1 cellular context compared by ENCODE assay signal in the genomic region with DNA sequence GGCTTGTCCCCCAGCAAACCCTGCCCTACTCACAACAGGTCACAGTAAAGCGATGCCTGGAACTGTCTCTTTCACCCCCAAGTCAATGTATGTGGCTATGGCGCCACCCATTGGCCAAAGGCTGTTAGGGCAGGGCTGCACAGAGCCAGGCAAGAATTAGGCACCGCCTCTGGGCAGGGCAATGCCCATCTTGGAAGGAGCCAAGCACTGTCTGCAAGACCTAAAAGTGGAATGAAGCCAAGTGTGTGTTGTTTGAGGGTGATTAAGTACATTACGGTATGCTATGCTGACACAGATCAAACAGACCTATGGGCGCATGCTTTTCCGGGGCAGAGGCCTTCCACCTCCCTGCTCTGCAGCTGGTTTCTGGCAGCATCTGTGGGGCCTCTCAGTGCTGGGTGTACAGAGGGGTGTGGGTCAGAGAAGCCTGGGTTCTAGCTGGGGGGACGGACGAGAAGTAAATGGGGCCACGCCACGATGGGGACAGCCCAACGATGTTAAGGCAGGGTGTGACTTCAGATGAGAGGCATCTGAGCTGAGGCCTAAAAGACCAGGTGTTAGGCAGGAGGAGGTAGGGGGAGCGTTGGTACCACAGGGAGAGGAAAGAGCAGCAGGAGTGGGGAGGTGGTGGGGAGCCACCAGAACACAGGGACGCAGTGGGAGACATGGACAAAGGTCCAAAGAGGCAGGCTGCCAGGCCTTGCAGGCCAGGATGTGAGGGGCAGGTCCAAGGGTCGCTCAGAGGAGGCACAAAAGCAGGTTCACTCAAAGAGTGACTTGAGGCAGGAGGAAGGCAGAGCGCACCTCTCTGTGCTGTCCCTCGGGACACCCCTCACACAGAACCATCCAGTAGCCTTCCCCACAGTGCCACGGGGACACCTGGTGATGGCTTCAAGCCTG.
TF ChIP-seq lines count a peak whose summit lies in the region.

No MANE protein-coding gene starts in this region.

TF ChIP-seq in HepG2, 621 proteins besides CTCF, POLR2A, EP300 and RAD21 (continued from another document and continues in another):
- TF ChIP-seq, protein P1, sequence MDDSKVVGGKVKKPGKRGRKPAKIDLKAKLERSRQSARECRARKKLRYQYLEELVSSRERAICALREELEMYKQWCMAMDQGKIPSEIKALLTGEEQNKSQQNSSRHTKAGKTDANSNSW (CRISPR knock-in tag; IDR thresholded peaks at IDR 0.05; ENCODE audit: borderline replicate concordance) = no peak
- no peak for TF ChIP-seq NCOR1 (IDR thresholded peaks at IDR 0.05; ENCODE audit: borderline replicate concordance, low read length)
- no peak for TF ChIP-seq ARNT2 (CRISPR knock-in tag; IDR thresholded peaks at IDR 0.05; ENCODE audit: low read depth)
- no peak for TF ChIP-seq ZNF180 (CRISPR knock-in tag; IDR thresholded peaks at IDR 0.05; ENCODE audit: borderline replicate concordance, low read depth)
- TF ChIP-seq FOXC1 (CRISPR knock-in tag; IDR thresholded peaks at IDR 0.05; ENCODE audit: borderline replicate concordance) = no peak
- TF ChIP-seq, protein P2, sequence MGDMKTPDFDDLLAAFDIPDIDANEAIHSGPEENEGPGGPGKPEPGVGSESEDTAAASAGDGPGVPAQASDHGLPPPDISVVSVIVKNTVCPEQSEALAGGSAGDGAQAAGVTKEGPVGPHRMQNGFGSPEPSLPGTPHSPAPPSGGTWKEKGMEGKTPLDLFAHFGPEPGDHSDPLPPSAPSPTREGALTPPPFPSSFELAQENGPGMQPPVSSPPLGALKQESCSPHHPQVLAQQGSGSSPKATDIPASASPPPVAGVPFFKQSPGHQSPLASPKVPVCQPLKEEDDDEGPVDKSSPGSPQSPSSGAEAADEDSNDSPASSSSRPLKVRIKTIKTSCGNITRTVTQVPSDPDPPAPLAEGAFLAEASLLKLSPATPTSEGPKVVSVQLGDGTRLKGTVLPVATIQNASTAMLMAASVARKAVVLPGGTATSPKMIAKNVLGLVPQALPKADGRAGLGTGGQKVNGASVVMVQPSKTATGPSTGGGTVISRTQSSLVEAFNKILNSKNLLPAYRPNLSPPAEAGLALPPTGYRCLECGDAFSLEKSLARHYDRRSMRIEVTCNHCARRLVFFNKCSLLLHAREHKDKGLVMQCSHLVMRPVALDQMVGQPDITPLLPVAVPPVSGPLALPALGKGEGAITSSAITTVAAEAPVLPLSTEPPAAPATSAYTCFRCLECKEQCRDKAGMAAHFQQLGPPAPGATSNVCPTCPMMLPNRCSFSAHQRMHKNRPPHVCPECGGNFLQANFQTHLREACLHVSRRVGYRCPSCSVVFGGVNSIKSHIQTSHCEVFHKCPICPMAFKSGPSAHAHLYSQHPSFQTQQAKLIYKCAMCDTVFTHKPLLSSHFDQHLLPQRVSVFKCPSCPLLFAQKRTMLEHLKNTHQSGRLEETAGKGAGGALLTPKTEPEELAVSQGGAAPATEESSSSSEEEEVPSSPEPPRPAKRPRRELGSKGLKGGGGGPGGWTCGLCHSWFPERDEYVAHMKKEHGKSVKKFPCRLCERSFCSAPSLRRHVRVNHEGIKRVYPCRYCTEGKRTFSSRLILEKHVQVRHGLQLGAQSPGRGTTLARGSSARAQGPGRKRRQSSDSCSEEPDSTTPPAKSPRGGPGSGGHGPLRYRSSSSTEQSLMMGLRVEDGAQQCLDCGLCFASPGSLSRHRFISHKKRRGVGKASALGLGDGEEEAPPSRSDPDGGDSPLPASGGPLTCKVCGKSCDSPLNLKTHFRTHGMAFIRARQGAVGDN (CRISPR knock-in tag; IDR thresholded peaks at IDR 0.05) = peak; percentile 66
- TF ChIP-seq, protein P3, sequence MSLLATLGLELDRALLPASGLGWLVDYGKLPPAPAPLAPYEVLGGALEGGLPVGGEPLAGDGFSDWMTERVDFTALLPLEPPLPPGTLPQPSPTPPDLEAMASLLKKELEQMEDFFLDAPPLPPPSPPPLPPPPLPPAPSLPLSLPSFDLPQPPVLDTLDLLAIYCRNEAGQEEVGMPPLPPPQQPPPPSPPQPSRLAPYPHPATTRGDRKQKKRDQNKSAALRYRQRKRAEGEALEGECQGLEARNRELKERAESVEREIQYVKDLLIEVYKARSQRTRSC (CRISPR knock-in tag; IDR thresholded peaks at IDR 0.05; ENCODE audit: low read depth) = no peak
- TF ChIP-seq SUZ12 (IDR thresholded peaks at IDR 0.05; ENCODE audit: low read depth, low read length) = no peak
- no peak for TF ChIP-seq ZNF136 (CRISPR knock-in tag; IDR thresholded peaks at IDR 0.05; ENCODE audit: low read depth)
- TF ChIP-seq MIER2 (CRISPR knock-in tag; IDR thresholded peaks at IDR 0.05) = peak; percentile 62; the same call in 1 of the 2 replicates
- TF ChIP-seq, protein P4, sequence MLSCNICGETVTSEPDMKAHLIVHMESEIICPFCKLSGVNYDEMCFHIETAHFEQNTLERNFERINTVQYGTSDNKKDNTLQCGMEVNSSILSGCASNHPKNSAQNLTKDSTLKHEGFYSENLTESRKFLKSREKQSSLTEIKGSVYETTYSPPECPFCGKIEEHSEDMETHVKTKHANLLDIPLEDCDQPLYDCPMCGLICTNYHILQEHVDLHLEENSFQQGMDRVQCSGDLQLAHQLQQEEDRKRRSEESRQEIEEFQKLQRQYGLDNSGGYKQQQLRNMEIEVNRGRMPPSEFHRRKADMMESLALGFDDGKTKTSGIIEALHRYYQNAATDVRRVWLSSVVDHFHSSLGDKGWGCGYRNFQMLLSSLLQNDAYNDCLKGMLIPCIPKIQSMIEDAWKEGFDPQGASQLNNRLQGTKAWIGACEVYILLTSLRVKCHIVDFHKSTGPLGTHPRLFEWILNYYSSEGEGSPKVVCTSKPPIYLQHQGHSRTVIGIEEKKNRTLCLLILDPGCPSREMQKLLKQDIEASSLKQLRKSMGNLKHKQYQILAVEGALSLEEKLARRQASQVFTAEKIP (CRISPR knock-in tag; IDR thresholded peaks at IDR 0.05; ENCODE audit: borderline replicate concordance) = no peak
- TF ChIP-seq, protein P5, sequence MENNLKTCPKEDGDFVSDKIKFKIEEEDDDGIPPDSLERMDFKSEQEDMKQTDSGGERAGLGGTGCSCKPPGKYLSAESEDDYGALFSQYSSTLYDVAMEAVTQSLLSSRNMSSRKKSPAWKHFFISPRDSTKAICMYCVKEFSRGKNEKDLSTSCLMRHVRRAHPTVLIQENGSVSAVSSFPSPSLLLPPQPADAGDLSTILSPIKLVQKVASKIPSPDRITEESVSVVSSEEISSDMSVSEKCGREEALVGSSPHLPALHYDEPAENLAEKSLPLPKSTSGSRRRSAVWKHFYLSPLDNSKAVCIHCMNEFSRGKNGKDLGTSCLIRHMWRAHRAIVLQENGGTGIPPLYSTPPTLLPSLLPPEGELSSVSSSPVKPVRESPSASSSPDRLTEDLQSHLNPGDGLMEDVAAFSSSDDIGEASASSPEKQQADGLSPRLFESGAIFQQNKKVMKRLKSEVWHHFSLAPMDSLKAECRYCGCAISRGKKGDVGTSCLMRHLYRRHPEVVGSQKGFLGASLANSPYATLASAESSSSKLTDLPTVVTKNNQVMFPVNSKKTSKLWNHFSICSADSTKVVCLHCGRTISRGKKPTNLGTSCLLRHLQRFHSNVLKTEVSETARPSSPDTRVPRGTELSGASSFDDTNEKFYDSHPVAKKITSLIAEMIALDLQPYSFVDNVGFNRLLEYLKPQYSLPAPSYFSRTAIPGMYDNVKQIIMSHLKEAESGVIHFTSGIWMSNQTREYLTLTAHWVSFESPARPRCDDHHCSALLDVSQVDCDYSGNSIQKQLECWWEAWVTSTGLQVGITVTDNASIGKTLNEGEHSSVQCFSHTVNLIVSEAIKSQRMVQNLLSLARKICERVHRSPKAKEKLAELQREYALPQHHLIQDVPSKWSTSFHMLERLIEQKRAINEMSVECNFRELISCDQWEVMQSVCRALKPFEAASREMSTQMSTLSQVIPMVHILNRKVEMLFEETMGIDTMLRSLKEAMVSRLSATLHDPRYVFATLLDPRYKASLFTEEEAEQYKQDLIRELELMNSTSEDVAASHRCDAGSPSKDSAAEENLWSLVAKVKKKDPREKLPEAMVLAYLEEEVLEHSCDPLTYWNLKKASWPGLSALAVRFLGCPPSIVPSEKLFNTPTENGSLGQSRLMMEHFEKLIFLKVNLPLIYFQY (CRISPR knock-in tag; IDR thresholded peaks at IDR 0.05; ENCODE audit: borderline replicate concordance) = no peak
- TF ChIP-seq, protein P6, sequence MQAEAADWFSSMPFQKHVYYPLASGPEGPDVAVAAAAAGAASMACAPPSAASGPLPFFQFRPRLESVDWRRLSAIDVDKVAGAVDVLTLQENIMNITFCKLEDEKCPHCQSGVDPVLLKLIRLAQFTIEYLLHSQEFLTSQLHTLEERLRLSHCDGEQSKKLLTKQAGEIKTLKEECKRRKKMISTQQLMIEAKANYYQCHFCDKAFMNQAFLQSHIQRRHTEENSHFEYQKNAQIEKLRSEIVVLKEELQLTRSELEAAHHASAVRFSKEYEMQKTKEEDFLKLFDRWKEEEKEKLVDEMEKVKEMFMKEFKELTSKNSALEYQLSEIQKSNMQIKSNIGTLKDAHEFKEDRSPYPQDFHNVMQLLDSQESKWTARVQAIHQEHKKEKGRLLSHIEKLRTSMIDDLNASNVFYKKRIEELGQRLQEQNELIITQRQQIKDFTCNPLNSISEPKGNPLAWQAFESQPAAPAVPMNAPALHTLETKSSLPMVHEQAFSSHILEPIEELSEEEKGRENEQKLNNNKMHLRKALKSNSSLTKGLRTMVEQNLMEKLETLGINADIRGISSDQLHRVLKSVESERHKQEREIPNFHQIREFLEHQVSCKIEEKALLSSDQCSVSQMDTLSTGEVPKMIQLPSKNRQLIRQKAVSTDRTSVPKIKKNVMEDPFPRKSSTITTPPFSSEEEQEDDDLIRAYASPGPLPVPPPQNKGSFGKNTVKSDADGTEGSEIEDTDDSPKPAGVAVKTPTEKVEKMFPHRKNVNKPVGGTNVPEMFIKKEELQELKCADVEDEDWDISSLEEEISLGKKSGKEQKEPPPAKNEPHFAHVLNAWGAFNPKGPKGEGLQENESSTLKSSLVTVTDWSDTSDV (CRISPR knock-in tag; IDR thresholded peaks at IDR 0.05) = no peak
- TF ChIP-seq, protein P7, sequence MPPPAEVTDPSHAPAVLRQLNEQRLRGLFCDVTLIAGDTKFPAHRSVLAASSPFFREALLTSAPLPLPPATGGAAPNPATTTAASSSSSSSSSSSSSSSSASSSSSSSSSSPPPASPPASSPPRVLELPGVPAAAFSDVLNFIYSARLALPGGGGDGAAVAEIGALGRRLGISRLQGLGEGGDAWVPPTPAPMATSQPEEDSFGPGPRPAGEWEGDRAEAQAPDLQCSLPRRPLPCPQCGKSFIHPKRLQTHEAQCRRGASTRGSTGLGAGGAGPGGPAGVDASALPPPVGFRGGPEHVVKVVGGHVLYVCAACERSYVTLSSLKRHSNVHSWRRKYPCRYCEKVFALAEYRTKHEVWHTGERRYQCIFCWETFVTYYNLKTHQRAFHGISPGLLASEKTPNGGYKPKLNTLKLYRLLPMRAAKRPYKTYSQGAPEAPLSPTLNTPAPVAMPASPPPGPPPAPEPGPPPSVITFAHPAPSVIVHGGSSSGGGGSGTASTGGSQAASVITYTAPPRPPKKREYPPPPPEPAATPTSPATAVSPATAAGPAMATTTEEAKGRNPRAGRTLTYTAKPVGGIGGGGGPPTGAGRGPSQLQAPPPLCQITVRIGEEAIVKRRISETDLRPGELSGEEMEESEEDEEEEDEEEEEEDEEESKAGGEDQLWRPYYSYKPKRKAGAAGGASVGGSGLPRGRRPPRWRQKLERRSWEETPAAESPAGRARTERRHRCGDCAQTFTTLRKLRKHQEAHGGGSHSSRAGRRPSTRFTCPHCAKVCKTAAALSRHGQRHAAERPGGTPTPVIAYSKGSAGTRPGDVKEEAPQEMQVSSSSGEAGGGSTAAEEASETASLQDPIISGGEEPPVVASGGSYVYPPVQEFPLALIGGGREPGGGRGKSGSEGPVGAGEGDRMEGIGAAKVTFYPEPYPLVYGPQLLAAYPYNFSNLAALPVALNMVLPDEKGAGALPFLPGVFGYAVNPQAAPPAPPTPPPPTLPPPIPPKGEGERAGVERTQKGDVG (CRISPR knock-in tag; IDR thresholded peaks at IDR 0.05; ENCODE audit: borderline replicate concordance) = no peak
- TF ChIP-seq, protein P8, sequence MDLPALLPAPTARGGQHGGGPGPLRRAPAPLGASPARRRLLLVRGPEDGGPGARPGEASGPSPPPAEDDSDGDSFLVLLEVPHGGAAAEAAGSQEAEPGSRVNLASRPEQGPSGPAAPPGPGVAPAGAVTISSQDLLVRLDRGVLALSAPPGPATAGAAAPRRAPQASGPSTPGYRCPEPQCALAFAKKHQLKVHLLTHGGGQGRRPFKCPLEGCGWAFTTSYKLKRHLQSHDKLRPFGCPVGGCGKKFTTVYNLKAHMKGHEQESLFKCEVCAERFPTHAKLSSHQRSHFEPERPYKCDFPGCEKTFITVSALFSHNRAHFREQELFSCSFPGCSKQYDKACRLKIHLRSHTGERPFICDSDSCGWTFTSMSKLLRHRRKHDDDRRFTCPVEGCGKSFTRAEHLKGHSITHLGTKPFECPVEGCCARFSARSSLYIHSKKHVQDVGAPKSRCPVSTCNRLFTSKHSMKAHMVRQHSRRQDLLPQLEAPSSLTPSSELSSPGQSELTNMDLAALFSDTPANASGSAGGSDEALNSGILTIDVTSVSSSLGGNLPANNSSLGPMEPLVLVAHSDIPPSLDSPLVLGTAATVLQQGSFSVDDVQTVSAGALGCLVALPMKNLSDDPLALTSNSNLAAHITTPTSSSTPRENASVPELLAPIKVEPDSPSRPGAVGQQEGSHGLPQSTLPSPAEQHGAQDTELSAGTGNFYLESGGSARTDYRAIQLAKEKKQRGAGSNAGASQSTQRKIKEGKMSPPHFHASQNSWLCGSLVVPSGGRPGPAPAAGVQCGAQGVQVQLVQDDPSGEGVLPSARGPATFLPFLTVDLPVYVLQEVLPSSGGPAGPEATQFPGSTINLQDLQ (CRISPR knock-in tag; IDR thresholded peaks at IDR 0.05) = no peak
- no peak for TF ChIP-seq KAT7 (CRISPR knock-in tag; IDR thresholded peaks at IDR 0.05; ENCODE audit: borderline replicate concordance)
- TF ChIP-seq KAT8 (CRISPR knock-in tag; IDR thresholded peaks at IDR 0.05) = no peak
- TF ChIP-seq RAD51 (IDR thresholded peaks at IDR 0.05; ENCODE audit: borderline replicate concordance) = no peak
- no peak for TF ChIP-seq ELF3 (CRISPR knock-in tag; IDR thresholded peaks at IDR 0.05)
- no peak for TF ChIP-seq ZNF709 (CRISPR knock-in tag; IDR thresholded peaks at IDR 0.05)
- no peak for TF ChIP-seq ZNF143 (CRISPR knock-in tag; IDR thresholded peaks at IDR 0.05)
- no peak for TF ChIP-seq ZNF232 (CRISPR knock-in tag; IDR thresholded peaks at IDR 0.05; ENCODE audit: borderline replicate concordance)
- TF ChIP-seq HDAC1 (CRISPR knock-in tag; IDR thresholded peaks at IDR 0.05) = no peak
- TF ChIP-seq, protein P9, sequence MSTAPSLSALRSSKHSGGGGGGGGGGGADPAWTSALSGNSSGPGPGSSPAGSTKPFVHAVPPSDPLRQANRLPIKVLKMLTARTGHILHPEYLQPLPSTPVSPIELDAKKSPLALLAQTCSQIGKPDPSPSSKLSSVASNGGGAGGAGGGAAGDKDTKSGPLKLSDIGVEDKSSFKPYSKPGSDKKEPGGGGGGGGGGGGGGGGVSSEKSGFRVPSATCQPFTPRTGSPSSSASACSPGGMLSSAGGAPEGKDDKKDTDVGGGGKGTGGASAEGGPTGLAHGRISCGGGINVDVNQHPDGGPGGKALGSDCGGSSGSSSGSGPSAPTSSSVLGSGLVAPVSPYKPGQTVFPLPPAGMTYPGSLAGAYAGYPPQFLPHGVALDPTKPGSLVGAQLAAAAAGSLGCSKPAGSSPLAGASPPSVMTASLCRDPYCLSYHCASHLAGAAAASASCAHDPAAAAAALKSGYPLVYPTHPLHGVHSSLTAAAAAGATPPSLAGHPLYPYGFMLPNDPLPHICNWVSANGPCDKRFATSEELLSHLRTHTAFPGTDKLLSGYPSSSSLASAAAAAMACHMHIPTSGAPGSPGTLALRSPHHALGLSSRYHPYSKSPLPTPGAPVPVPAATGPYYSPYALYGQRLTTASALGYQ (CRISPR knock-in tag; IDR thresholded peaks at IDR 0.05) = no peak
- TF ChIP-seq POGZ (CRISPR knock-in tag; IDR thresholded peaks at IDR 0.05) = no peak
- peak; percentile 84 for TF ChIP-seq ZSCAN25 (CRISPR knock-in tag; IDR thresholded peaks at IDR 0.05)
- TF ChIP-seq PRMT3 (CRISPR knock-in tag; IDR thresholded peaks at IDR 0.05; ENCODE audit: borderline replicate concordance, low read depth) = no peak
- TF ChIP-seq KDM4B (CRISPR knock-in tag; IDR thresholded peaks at IDR 0.05) = no peak
- TF ChIP-seq ZFP36L2 (CRISPR knock-in tag; IDR thresholded peaks at IDR 0.05) = no peak
- TF ChIP-seq HNF4A (CRISPR knock-in tag; IDR thresholded peaks at IDR 0.05) = peak; percentile 82
- TF ChIP-seq SNAPC2 (CRISPR knock-in tag; IDR thresholded peaks at IDR 0.05) = no peak
